In the genomic region with DNA sequence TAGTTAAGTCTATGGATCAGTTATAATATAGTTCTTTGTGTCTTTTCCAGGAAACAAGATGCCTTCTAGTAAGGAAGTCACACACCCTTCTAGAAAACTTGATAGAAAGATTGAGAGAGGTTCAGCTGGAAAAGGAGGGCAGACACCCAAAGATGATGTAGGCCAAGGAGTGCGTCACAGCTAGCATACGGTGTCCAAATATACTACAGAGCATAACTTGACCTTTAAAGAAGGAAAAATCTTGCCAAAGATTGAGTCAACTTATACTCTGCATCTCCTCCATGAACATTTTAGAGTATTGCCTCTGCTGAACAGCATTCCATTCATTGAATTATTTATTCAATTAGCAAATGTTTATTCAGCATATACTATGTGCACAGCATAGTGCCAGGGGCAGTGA, we compare ENCODE assay signal across 21 cellular contexts. TPM values are rescaled to one million over a fixed set of nuclear protein-coding genes. Genes with fewer than 3 reads are reported as not detected.
DNase-seq lines count a peak whose midpoint lies in the region; ATAC-seq and TF ChIP-seq lines count a peak whose summit lies in the region.
"Had no signal": no experiment of that assay in that cellular context is flagged by ENCODE, and none has a peak within 500 bp of the region (broad histone marks: within the 10 kb centered on the region; RNA-seq: fewer than 3 reads in every experiment).

No MANE protein-coding gene starts in this region.

- H3K27me3 ChIP-seq in mammary epithelial cell (ENCODE audit: insufficient read depth, low read length), result peaks cover 2% of the 10 kb centered on the region
- H3K27me3 ChIP-seq in PC-3 (ENCODE audit: low read length), result no peaks in the 10 kb centered on the region

- H3K27ac Mint-ChIP-seq in activated T-helper 2 cell treated with anti-CD3 and anti-CD28 coated beads, Interferon-gamma antibody, Interleukin-2, Interleukin-4, amounts not matched to agents 10 μg/mL and 5 μg/mL and 100 μg/mL, durations not matched to agents 14 hours and 24 hours and 36 hours, result no peak overlapping the region
- H3K27ac Mint-ChIP-seq: GM23338 had no signal

- intact Hi-C loops in mammary epithelial cell (cut with micrococcal nuclease) (no loop called here), PC-3 (cut with micrococcal nuclease) (no loop called here)
- intact Hi-C loops in activated T-helper 2 cell treated with anti-CD3 and anti-CD28 coated beads, Interferon-gamma antibody, Interleukin-2, Interleukin-4, amounts not matched to agents 10 μg/mL and 5 μg/mL and 100 μg/mL, durations not matched to agents 14 hours and 24 hours and 36 hours (cut with micrococcal nuclease), result no loop called here

- dilution Hi-C loops in mammary epithelial cell (cut with HindIII; ENCODE audit: low sequenced_read_pairs), result no loop called here

- peaks cover 6% of the 10 kb centered on the region for H3K9me3 Mint-ChIP-seq in activated T-helper 2 cell treated with anti-CD3 and anti-CD28 coated beads, Interferon-gamma antibody, Interleukin-2, Interleukin-4, amounts not matched to agents 10 μg/mL and 5 μg/mL and 100 μg/mL, durations not matched to agents 14 hours and 24 hours and 36 hours
- H3K9me3 Mint-ChIP-seq: GM23338 had no signal

- H3K36me3 ChIP-seq in mammary epithelial cell (ENCODE audit: insufficient read depth, low read length) (no peaks in the 10 kb centered on the region), PC-3 (ENCODE audit: low read depth, low read length) (no peaks in the 10 kb centered on the region)
- H3K36me3 ChIP-seq: BLaER1 treated with 17β-estradiol and CSF1 and Interleukin-3, amounts not matched to agents 10 nM and 100 nM had no signal

- peaks cover 8% of the 10 kb centered on the region for H3K4me1 ChIP-seq in mammary epithelial cell (ENCODE audit: insufficient read depth, low read length)
- peaks cover 18% of the 10 kb centered on the region for H3K4me1 ChIP-seq in PC-3 (ENCODE audit: insufficient read depth, low read length)
- H3K4me1 ChIP-seq: BLaER1 treated with 17β-estradiol and CSF1 and Interleukin-3, amounts not matched to agents 10 nM and 100 nM had no signal

- in situ Hi-C loops in T47D (cut with HindIII; ENCODE audit: low pct_unique_long_range_greater_than_20kb, low sequenced_read_pairs) (no loop called here), mammary epithelial cell (cut with MboI; ENCODE audit: low sequenced_read_pairs in 2 of 2) (no loop called here)

- H3K27me3 Mint-ChIP-seq in activated T-helper 2 cell treated with anti-CD3 and anti-CD28 coated beads, Interferon-gamma antibody, Interleukin-2, Interleukin-4, amounts not matched to agents 10 μg/mL and 5 μg/mL and 100 μg/mL, durations not matched to agents 14 hours and 24 hours and 36 hours (ENCODE audit: low read depth), result no peaks in the 10 kb centered on the region

- H3K27ac ChIP-seq in mammary epithelial cell (ENCODE audit: insufficient read depth, low read depth, low read length), result no peak overlapping the region
- H3K27ac ChIP-seq in PC-3 (ENCODE audit: low read length), result peak overlapping the region; percentile 79
- H3K27ac ChIP-seq: BLaER1 treated with 17β-estradiol and CSF1 and Interleukin-3, amounts not matched to agents 10 nM and 100 nM; SK-N-MC had no signal

- no peak overlapping the region for H3K9ac ChIP-seq in mammary epithelial cell (ENCODE audit: insufficient read depth, low read length)
- H3K9ac ChIP-seq in PC-3 (ENCODE audit: low read length), result no peak overlapping the region
- H3K9ac ChIP-seq: BLaER1 treated with 17β-estradiol and CSF1 and Interleukin-3, amounts not matched to agents 10 nM and 100 nM had no signal

- BruUV-seq in mammary epithelial cell (replicated peaks; lab: Mats Ljungman, UMichigan), result no TSS peak
- no TSS peak for BruUV-seq in PC-3 (replicated peaks; lab: Mats Ljungman, UMichigan)

- no peak overlapping the region for H3K4me3 Mint-ChIP-seq in activated T-helper 2 cell treated with anti-CD3 and anti-CD28 coated beads, Interferon-gamma antibody, Interleukin-2, Interleukin-4, amounts not matched to agents 10 μg/mL and 5 μg/mL and 100 μg/mL, durations not matched to agents 14 hours and 24 hours and 36 hours (ENCODE audit: low read depth)
- H3K4me3 Mint-ChIP-seq: GM23338 had no signal

- ATAC-seq in PC-3, result peak; percentile 74
- ATAC-seq in HG02571 (IDR thresholded peaks at IDR 0.05; ENCODE audit: unreplicated experiment), result no peak
- no peak for ATAC-seq in GM21515 (IDR thresholded peaks at IDR 0.05; ENCODE audit: unreplicated experiment)
- ATAC-seq: GM12878, GM23338 had no signal

- 81% methylated on average over 2 of the region's 2 CpGs for WGBS in mammary epithelial cell (ENCODE audit: low coverage, missing lambda C conversion rate)

- TF ChIP-seq CTCF in mammary epithelial cell (conservative IDR thresholded peaks at IDR 0.05 in 1 of 2, IDR thresholded peaks at IDR 0.05 in 1 of 2; ENCODE audit: extremely low read depth in 1 of 2, insufficient read depth in 1 of 2, low read depth in 1 of 2, low read length in 2 of 2) (no peak), PC-3 (conservative IDR thresholded peaks at IDR 0.05; ENCODE audit: low read depth, low read length) (no peak), fibroblast of mammary gland (conservative IDR thresholded peaks at IDR 0.05; ENCODE audit: control insufficient read depth, insufficient read depth, low read depth, low read length) (no peak)

- H3K9me3 ChIP-seq in mammary epithelial cell (replicated peaks; ENCODE audit: insufficient read depth, low read length) (no peaks in the 10 kb centered on the region), PC-3 (ENCODE audit: low read length) (no peaks in the 10 kb centered on the region)
- H3K9me3 ChIP-seq: BLaER1 treated with 17β-estradiol and CSF1 and Interleukin-3, amounts not matched to agents 10 nM and 100 nM had no signal

- H3K36me3 Mint-ChIP-seq in activated T-helper 2 cell treated with anti-CD3 and anti-CD28 coated beads, Interferon-gamma antibody, Interleukin-2, Interleukin-4, amounts not matched to agents 10 μg/mL and 5 μg/mL and 100 μg/mL, durations not matched to agents 14 hours and 24 hours and 36 hours (ENCODE audit: low read depth), result no peaks in the 10 kb centered on the region

- H3F3A ChIP-seq in PC-3 (ENCODE audit: low read length, unreplicated experiment), result no peaks in the 10 kb centered on the region

- POLR2A ChIA-PET in PC-3 (lab: Charles Lee; ENCODE audit: unreplicated experiment), result no interaction called here

- H3K4me1 Mint-ChIP-seq in activated T-helper 2 cell treated with anti-CD3 and anti-CD28 coated beads, Interferon-gamma antibody, Interleukin-2, Interleukin-4, amounts not matched to agents 10 μg/mL and 5 μg/mL and 100 μg/mL, durations not matched to agents 14 hours and 24 hours and 36 hours (ENCODE audit: low read depth), result no peaks in the 10 kb centered on the region
- H3K4me1 Mint-ChIP-seq: GM23338 had no signal

- DNase-seq in T47D (ENCODE audit: low read depth in 1 of 2, low spot score in 1 of 2) (peak; percentile 0 to 20), mammary epithelial cell (no peak), PC-3 (peak; percentile 63), fibroblast of mammary gland (ENCODE audit: low read depth) (peak; percentile 69), skeletal muscle cell (ENCODE audit: low read depth) (peak; percentile 59)
- DNase-seq in activated T-helper 2 cell treated with anti-CD3 and anti-CD28 coated beads, Interferon-gamma antibody, Interleukin-2, Interleukin-4, amounts not matched to agents 10 μg/mL and 5 μg/mL and 100 μg/mL, durations not matched to agents 14 hours and 24 hours and 36 hours (ENCODE audit: low spot score), result no peak
- DNase-seq: 8988T, DMS79 treated with DMSO at 0.1 percent for 48 hours, KBM-7, NCI-H1436, NCI-H2029, NCI-H2171 treated with DMSO at 0.1 percent for 48 hours, NCI-H510A, NCI-H774 had no signal

- CTCF ChIA-PET in mammary epithelial cell (lab: Charles Lee; ENCODE audit: low non-redundant PET) (no interaction called here), PC-3 (lab: Charles Lee) (no interaction called here)

- H3K79me2 ChIP-seq in mammary epithelial cell (ENCODE audit: insufficient read depth, low read length) (no peaks in the 10 kb centered on the region), PC-3 (ENCODE audit: low read length) (no peaks in the 10 kb centered on the region)

- H3K4me3 ChIP-seq in mammary epithelial cell (replicated peaks in 1 of 3; ENCODE audit: insufficient read depth in 1 of 3, low read depth in 2 of 3, low read length in 3 of 3) (no peak overlapping the region), PC-3 (ENCODE audit: low read length) (no peak overlapping the region), fibroblast of mammary gland (ENCODE audit: control insufficient read depth, low read depth, low read length) (no peak overlapping the region), skeletal muscle cell (ENCODE audit: low read depth, low read length) (no peak overlapping the region)
- H3K4me3 ChIP-seq: BLaER1 treated with 17β-estradiol and CSF1 and Interleukin-3, amounts not matched to agents 10 nM and 100 nM; GM12878; GM23338; SK-N-MC had no signal

- H3K9me2 ChIP-seq in PC-3 (replicated peaks; ENCODE audit: low read length), result no peaks in the 10 kb centered on the region

- H3K4me2 ChIP-seq in mammary epithelial cell (ENCODE audit: insufficient read depth, low read depth, low read length), result no peak overlapping the region
- no peak overlapping the region for H3K4me2 ChIP-seq in PC-3 (ENCODE audit: low read length)
- H3K4me2 ChIP-seq: BLaER1 treated with 17β-estradiol and CSF1 and Interleukin-3, amounts not matched to agents 10 nM and 100 nM; GM23338 had no signal

- no peak overlapping the region for H2AFZ ChIP-seq in mammary epithelial cell (ENCODE audit: low read depth, low read length)
- no peak overlapping the region for H2AFZ ChIP-seq in PC-3 (ENCODE audit: low read length)
- H2AFZ ChIP-seq: GM23338 had no signal

- H4K20me1 ChIP-seq in mammary epithelial cell (ENCODE audit: insufficient read depth, low read length), result no peaks in the 10 kb centered on the region
- no peaks in the 10 kb centered on the region for H4K20me1 ChIP-seq in PC-3 (ENCODE audit: low read length)
- H4K20me1 ChIP-seq: BLaER1 treated with 17β-estradiol and CSF1 and Interleukin-3, amounts not matched to agents 10 nM and 100 nM had no signal

RNA-seq across cellular contexts. Expression of a gene that starts 52.0 kb away (rescaled TPM):
- total RNA-seq in mammary epithelial cell, result under 1 TPM in 1 of 2 donors, not detected in 1; 0.83 TPM
- polyA plus RNA-seq in mammary epithelial cell, result 0.08 TPM
- not detected for polyA minus RNA-seq in mammary epithelial cell
- 0.07 TPM in 1 of 2 replicates, not detected in the other for total RNA-seq in PC-3 (2014; rRNA removed)
- total RNA-seq in activated T-helper 2 cell treated with anti-CD3 and anti-CD28 coated beads, Interferon-gamma antibody, Interleukin-2, Interleukin-4, amounts not matched to agents 10 μg/mL and 5 μg/mL and 100 μg/mL, durations not matched to agents 14 hours and 24 hours and 36 hours, result not detected in 2 replicates
- total RNA-seq: G401, GM23338 had no signal
- polyA plus RNA-seq: GM12878, GM23338 had no signal

Comparison
In these comparisons a context has a peak if more than half of its experiments do, and no peak if none do; other contexts are left out.
1. DNase-seq: peak in T47D (2 of 2), PC-3 (single experiment), fibroblast of mammary gland (single experiment) and skeletal muscle cell (single experiment); none in mammary epithelial cell (single experiment) and activated T-helper 2 cell treated with anti-CD3 and anti-CD28 coated beads, Interferon-gamma antibody, Interleukin-2, Interleukin-4, amounts not matched to agents 10 μg/mL and 5 μg/mL and 100 μg/mL, durations not matched to agents 14 hours and 24 hours and 36 hours (single experiment).